In the genomic region with DNA sequence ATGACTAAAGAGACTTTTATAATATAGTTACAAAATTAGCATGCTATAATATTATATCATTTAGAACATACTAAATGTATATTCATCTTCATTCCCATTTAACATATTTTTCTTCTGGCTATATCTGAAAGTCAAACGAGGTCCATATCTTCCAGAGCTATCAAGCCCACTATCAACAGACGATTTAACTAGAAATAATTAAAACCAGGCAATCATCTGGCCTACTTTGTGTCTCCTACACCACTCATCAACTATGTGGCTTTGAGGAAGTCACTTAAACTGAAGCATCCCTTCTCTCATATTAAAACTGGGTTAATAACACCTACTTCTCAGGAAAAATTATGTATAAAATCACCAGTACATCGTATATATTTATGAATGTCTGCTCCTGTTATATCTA, we compare ENCODE assay signal across 26 cellular contexts.
"Had no signal": no experiment of that assay in that cellular context is flagged by ENCODE, and none has a peak within 500 bp of the region (broad histone marks: within the 10 kb centered on the region; RNA-seq: fewer than 3 reads in every experiment).

No MANE protein-coding gene starts in this region.

- H3K4me1 ChIP-seq: stomach, suprapubic skin, testis, thyroid gland, tibial artery, tibial nerve, transverse colon, upper lobe of left lung, upper lobe of right lung, uterus, vagina had no signal

- H3K9me3 ChIP-seq: stomach, suprapubic skin, testis, thoracic aorta, thyroid gland, tibial artery, tibial nerve, transverse colon, upper lobe of left lung, upper lobe of right lung, uterus, vagina had no signal

- H3K27ac ChIP-seq: stomach, suprapubic skin, testis, thoracic aorta, thyroid gland, tibial artery, tibial nerve, transverse colon, upper lobe of left lung, upper lobe of right lung, uterus, vagina had no signal

- ATAC-seq: stimulated activated effector memory CD8-positive, alpha-beta T cell treated with anti-CD3 and anti-CD28 coated beads, Interleukin-12 subunit alpha, Interleukin-12 subunit beta, amount 100 ng/mL, for 72 hours; stimulated activated memory B cell treated with anti-CD40 and anti-IgM and Interleukin-4, amounts not matched to agents 10 μg/mL and 1 μg/mL and 100 μg/mL, for 72 hours; stimulated activated naive B cell treated with anti-CD40 and anti-IgM and Interleukin-4, amounts not matched to agents 10 μg/mL and 1 μg/mL and 100 μg/mL, for 72 hours; stimulated activated naive CD8-positive, alpha-beta T cell treated with anti-CD3 and anti-CD28 coated beads, Interleukin-15, amount 100 ng/mL, for 72 hours; stimulated activated naive CD8-positive, alpha-beta T cell treated with anti-CD3 and anti-CD28 coated beads, Interleukin-15, Interleukin-2, amounts not matched to agents 100 U/mL and 50 U/mL, for 24 hours; upper lobe of right lung had no signal

- H3K4me3 ChIP-seq: stomach, suprapubic skin, testis, thoracic aorta, thyroid gland, tibial artery, tibial nerve, transverse colon, upper lobe of left lung, upper lobe of right lung, uterus, vagina had no signal

- H3K27me3 ChIP-seq: stomach, suprapubic skin, testis, thyroid gland, tibial artery, tibial nerve, transverse colon, upper lobe of left lung, upper lobe of right lung, uterus, vagina had no signal

- DNase-seq: stimulated activated CD4-positive, alpha-beta T cell treated with anti-CD3 and anti-CD28 coated beads, Interleukin-2, amount 100 ng/mL, for 48 hours; stimulated activated CD4-positive, alpha-beta T cell treated with anti-CD3 and anti-CD28 coated beads, Interleukin-4, amount 100 ng/mL, for 1 hour; stimulated activated CD4-positive, alpha-beta T cell treated with anti-CD3 and anti-CD28 coated beads, Interleukin-4, amount 100 ng/mL, for 24 hours; stimulated activated CD4-positive, alpha-beta T cell treated with anti-CD3 and anti-CD28 coated beads, Interleukin-4, amount 100 ng/mL, for 4 hours; stimulated activated CD8-positive, alpha-beta memory T cell treated with anti-CD3 and anti-CD28 coated beads, Interleukin-4, amount 100 ng/mL, for 48 hours; stimulated activated naive B cell treated with anti-CD40 and anti-IgM and Interleukin-4, amounts not matched to agents 10 μg/mL and 1 μg/mL and 100 μg/mL, for 72 hours; stimulated activated naive CD4-positive, alpha-beta T cell; stimulated activated naive CD4-positive, alpha-beta T cell treated with Interleukin-2 at 50 U/mL for 16 hours; stimulated activated naive CD8-positive, alpha-beta T cell treated with anti-CD3 and anti-CD28 coated beads, Interleukin-15, amount 100 ng/mL, for 72 hours; stimulated activated naive CD8-positive, alpha-beta T cell treated with anti-CD3 and anti-CD28 coated beads, Interleukin-15, Interleukin-2, amounts not matched to agents 100 U/mL and 50 U/mL, for 24 hours; stomach; substantia nigra; testis; thyroid gland; tibial artery; transverse colon; trophoblast cell; upper lobe of left lung; upper lobe of right lung; uterus had no signal

- H3K36me3 ChIP-seq: stomach, suprapubic skin, thoracic aorta, thyroid gland, tibial artery, tibial nerve, transverse colon, upper lobe of left lung, upper lobe of right lung, uterus, vagina had no signal
